8 cellular contexts compared by ENCODE assay signal in genomic region chr2:108637304-108637669, GRCh38.
DNase-seq lines count a peak whose midpoint lies in the region; ATAC-seq and TF ChIP-seq lines count a peak whose summit lies in the region.

No MANE protein-coding gene starts in this region.

- H3K27ac ChIP-seq in muscle layer of duodenum (ENCODE audit: low read length) = peak overlapping the region; percentile 56
- no peak overlapping the region for H3K27ac ChIP-seq in foreskin keratinocyte

- H3K36me3 Mint-ChIP-seq in dendritic cell treated with granulocyte-macrophage colony-stimulating factor and Interleukin-4, amounts not matched to agents 40 ng/mL and 50 ng/mL, for 4 days (ENCODE audit: low read depth) = peaks cover 65% of the 10 kb centered on the region

- H3K4me1 ChIP-seq in muscle layer of duodenum (ENCODE audit: control insufficient read depth in 1 of 2, insufficient read depth in 2 of 2, low read length in 2 of 2) = peaks cover 37 to 45% of the 10 kb centered on the region in 2 donors
- H3K4me1 ChIP-seq in foreskin keratinocyte = peaks cover 17% of the 10 kb centered on the region

- no peaks in the 10 kb centered on the region for H3K9me3 Mint-ChIP-seq in dendritic cell treated with granulocyte-macrophage colony-stimulating factor and Interleukin-4, amounts not matched to agents 40 ng/mL and 50 ng/mL, for 4 days

- in situ Hi-C loops in GM13976 (cut with MboI; ENCODE audit: low sequenced_read_pairs, unreplicated experiment) = no loop called here

- H3K27me3 Mint-ChIP-seq in dendritic cell treated with granulocyte-macrophage colony-stimulating factor and Interleukin-4, amounts not matched to agents 40 ng/mL and 50 ng/mL, for 4 days = no peaks in the 10 kb centered on the region

- H3K4me3 ChIP-seq in muscle layer of duodenum (ENCODE audit: low read depth in 1 of 2, low read length in 2 of 2) (no peak overlapping the region), H7 (ENCODE audit: insufficient read depth, low read depth, low read length) (no peak overlapping the region)

- no peak for TF ChIP-seq CTCF in GM13976 (IDR thresholded peaks at IDR 0.05; ENCODE audit: borderline replicate concordance, control extremely low read depth, extremely low read depth, insufficient read depth, missing control alignments)
- TF ChIP-seq CTCF in foreskin keratinocyte (conservative IDR thresholded peaks at IDR 0.05) = no peak

- intact Hi-C loops in dendritic cell treated with granulocyte-macrophage colony-stimulating factor and Interleukin-4, amounts not matched to agents 40 ng/mL and 50 ng/mL, for 4 days (cut with micrococcal nuclease) = loop anchor here (2.0 to 5.0 kb wide), 2 partner anchors 14 to 45 kb away; no protein-coding TSS in a partner anchor

- no peak for ATAC-seq in foreskin keratinocyte

- DNase-seq in GM13976 (ENCODE audit: low spot score) (peak; percentile 68), HUDEP-2 (lab: John Stamatoyannopoulos, UW; ENCODE audit: unreplicated experiment in 76 of 76) (peak in 45 of 76 experiments; percentile 9 to 82 (median 45)), foreskin keratinocyte (no peak), SHP77 (lab: John Stamatoyannopoulos, UW) (no peak), H7 (no peak)
- DNase-seq in activated CD8-positive, alpha-beta memory T cell treated with anti-CD3 and anti-CD28 coated beads, Interleukin-2, amount 50 U/mL, for 4 hours = no peak

- H3K27me3 ChIP-seq in muscle layer of duodenum (ENCODE audit: low read depth, low read length) (no peaks in the 10 kb centered on the region), foreskin keratinocyte (no peaks in the 10 kb centered on the region), H7 (ENCODE audit: control insufficient read depth, insufficient read depth, low read length) (no peaks in the 10 kb centered on the region)

- H3K36me3 ChIP-seq in muscle layer of duodenum (ENCODE audit: control insufficient read depth in 1 of 2, insufficient read depth in 2 of 2, low read length in 2 of 2) = no peaks in the 10 kb centered on the region
- no peaks in the 10 kb centered on the region for H3K36me3 ChIP-seq in H7 (replicated peaks; ENCODE audit: control insufficient read depth, insufficient read depth, low read length)

- no peak overlapping the region for H3K4me3 Mint-ChIP-seq in dendritic cell treated with granulocyte-macrophage colony-stimulating factor and Interleukin-4, amounts not matched to agents 40 ng/mL and 50 ng/mL, for 4 days

- H3K27ac Mint-ChIP-seq in dendritic cell treated with granulocyte-macrophage colony-stimulating factor and Interleukin-4, amounts not matched to agents 40 ng/mL and 50 ng/mL, for 4 days = peak overlapping the region; percentile 68

- H3K4me1 Mint-ChIP-seq in dendritic cell treated with granulocyte-macrophage colony-stimulating factor and Interleukin-4, amounts not matched to agents 40 ng/mL and 50 ng/mL, for 4 days (ENCODE audit: low read depth) = peaks cover 95% of the 10 kb centered on the region

- H3K9me3 ChIP-seq in muscle layer of duodenum (ENCODE audit: control insufficient read depth in 1 of 2, low read length in 2 of 2) = no peaks in the 10 kb centered on the region

Comparison
In these comparisons a context has a peak if more than half of its experiments do, and no peak if none do; other contexts are left out.
1. DNase-seq: peak in GM13976 (single experiment) and HUDEP-2 (45 of 76); none in activated CD8-positive, alpha-beta memory T cell treated with anti-CD3 and anti-CD28 coated beads, Interleukin-2, amount 50 U/mL, for 4 hours (single experiment), foreskin keratinocyte (0 of 2), SHP77 (0 of 2) and H7 (single experiment).